Comparison of ENCODE assay signal across 9 cellular contexts in the genomic region with DNA sequence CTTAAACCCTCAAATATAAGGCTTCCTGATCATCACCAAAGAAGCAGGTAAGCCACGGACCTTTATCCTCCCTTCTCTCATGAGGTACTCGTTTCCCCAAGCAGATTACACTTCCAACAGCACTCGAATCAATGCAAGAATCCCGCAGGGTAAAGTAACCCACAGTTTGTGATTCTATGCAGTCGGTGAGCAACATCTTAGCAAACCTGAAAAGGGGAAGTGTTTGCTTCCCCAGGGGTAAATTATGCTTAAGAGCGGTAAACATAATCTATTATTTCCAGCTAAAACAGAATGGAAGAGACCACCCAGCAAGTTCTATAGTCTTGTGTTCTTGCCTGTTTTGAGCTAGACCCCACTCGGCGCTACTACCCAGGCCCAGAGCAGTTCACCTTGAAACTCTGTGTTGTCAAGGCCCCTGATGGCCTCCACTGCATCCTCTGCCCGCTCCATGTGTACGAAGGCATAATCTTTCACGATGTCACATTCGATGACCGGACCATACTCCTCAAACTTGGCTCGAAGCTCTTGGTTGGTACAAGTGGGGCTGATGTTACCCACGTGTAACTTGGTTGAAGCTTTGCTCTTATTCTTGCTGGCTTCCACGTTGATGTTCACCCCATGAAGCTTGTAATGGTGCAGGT. TPM values are rescaled to one million over a fixed set of nuclear protein-coding genes. Genes with fewer than 3 reads are reported as not detected.
DNase-seq lines count a peak whose midpoint lies in the region; ATAC-seq and TF ChIP-seq lines count a peak whose summit lies in the region.
"Had no signal": no experiment of that assay in that cellular context is flagged by ENCODE, and none has a peak within 500 bp of the region (broad histone marks: within the 10 kb centered on the region; RNA-seq: fewer than 3 reads in every experiment).

No MANE protein-coding gene starts in this region.

- H2BK12ac ChIP-seq in neuronal stem cell (ENCODE audit: low read length): no peak overlapping the region

- no peaks in the 10 kb centered on the region for H3K9me3 Mint-ChIP-seq in activated CD4-positive, alpha-beta T cell treated with anti-CD3 and anti-CD28 coated beads, Interleukin-2, amount 10 ng/mL, durations not matched to agents 7 days and 5 days
- no peaks in the 10 kb centered on the region for H3K9me3 Mint-ChIP-seq in stimulated activated memory B cell treated with anti-CD40 and anti-IgM and Interleukin-4, amounts not matched to agents 10 μg/mL and 1 μg/mL and 100 μg/mL, for 72 hours

- H2AK5ac ChIP-seq in neuronal stem cell (ENCODE audit: low read depth, low read length): no peak overlapping the region

- H3K14ac ChIP-seq in neuronal stem cell (ENCODE audit: low read length): no peak overlapping the region

- no peak for DNase-seq in activated CD4-positive, alpha-beta T cell treated with anti-CD3 and anti-CD28 coated beads, Interleukin-2, amount 10 ng/mL, durations not matched to agents 7 days and 5 days
- DNase-seq in activated CD4-positive, alpha-beta T cell treated with anti-CD3 and anti-CD28 coated beads, Interleukin-2, amount 50 U/mL, for 48 hours: no peak
- no peak for DNase-seq in T-helper 17 cell
- DNase-seq in fibroblast of villous mesenchyme (ENCODE audit: low read depth): no peak
- no peak for DNase-seq in neuronal stem cell (ENCODE audit: low spot score)
- DNase-seq in NCI-H1048 (lab: John Stamatoyannopoulos, UW): no peak
- DNase-seq: GOT3 had no signal

- no CpG with 5 or more reads among the region's 16 CpGs for WGBS in neuronal stem cell (ENCODE audit: extremely low coverage in 2 of 2, insufficient read length in 2 of 2, insufficient replicate concordance in 1 of 2), 2 donors

- H3K27me3 Mint-ChIP-seq in activated CD4-positive, alpha-beta T cell treated with anti-CD3 and anti-CD28 coated beads, Interleukin-2, amount 10 ng/mL, durations not matched to agents 7 days and 5 days: no peaks in the 10 kb centered on the region
- H3K27me3 Mint-ChIP-seq in T-helper 17 cell: no peaks in the 10 kb centered on the region
- no peaks in the 10 kb centered on the region for H3K27me3 Mint-ChIP-seq in stimulated activated memory B cell treated with anti-CD40 and anti-IgM and Interleukin-4, amounts not matched to agents 10 μg/mL and 1 μg/mL and 100 μg/mL, for 72 hours

- TF ChIP-seq CTCF in fibroblast of villous mesenchyme (IDR thresholded peaks at IDR 0.05; ENCODE audit: insufficient read depth, low read depth, low read length): no peak

- H4K91ac ChIP-seq in neuronal stem cell (ENCODE audit: low read depth, low read length, poor library complexity): no peak overlapping the region

- H3K79me1 ChIP-seq in neuronal stem cell (ENCODE audit: low read depth, low read length): no peaks in the 10 kb centered on the region

- H2BK15ac ChIP-seq in neuronal stem cell (ENCODE audit: low read length): no peak overlapping the region

- ATAC-seq in T-helper 17 cell (no peak), GM21526 (IDR thresholded peaks at IDR 0.05; ENCODE audit: low FRiP score, unreplicated experiment) (no peak)
- no peak for ATAC-seq in stimulated activated memory B cell treated with anti-CD40 and anti-IgM and Interleukin-4, amounts not matched to agents 10 μg/mL and 1 μg/mL and 100 μg/mL, for 72 hours

- H3K36me3 Mint-ChIP-seq in activated CD4-positive, alpha-beta T cell treated with anti-CD3 and anti-CD28 coated beads, Interleukin-2, amount 10 ng/mL, durations not matched to agents 7 days and 5 days (ENCODE audit: low read depth): peaks cover 19% of the 10 kb centered on the region
- H3K36me3 Mint-ChIP-seq in T-helper 17 cell (ENCODE audit: low read depth): peaks cover 3% of the 10 kb centered on the region
- H3K36me3 Mint-ChIP-seq in stimulated activated memory B cell treated with anti-CD40 and anti-IgM and Interleukin-4, amounts not matched to agents 10 μg/mL and 1 μg/mL and 100 μg/mL, for 72 hours: peaks cover 12% of the 10 kb centered on the region

- peaks cover 39% of the 10 kb centered on the region for H3K4me1 Mint-ChIP-seq in activated CD4-positive, alpha-beta T cell treated with anti-CD3 and anti-CD28 coated beads, Interleukin-2, amount 10 ng/mL, durations not matched to agents 7 days and 5 days
- H3K4me1 Mint-ChIP-seq in T-helper 17 cell: peaks cover 23% of the 10 kb centered on the region
- peaks cover 44% of the 10 kb centered on the region for H3K4me1 Mint-ChIP-seq in stimulated activated memory B cell treated with anti-CD40 and anti-IgM and Interleukin-4, amounts not matched to agents 10 μg/mL and 1 μg/mL and 100 μg/mL, for 72 hours

- no peak overlapping the region for H3K18ac ChIP-seq in neuronal stem cell (ENCODE audit: low read length)

- H3K4me3 ChIP-seq in fibroblast of villous mesenchyme (ENCODE audit: low read depth, low read length): peak overlapping the region; percentile 81
- peak overlapping the region in 1 of 2 donors; percentile 64 for H3K4me3 ChIP-seq in neuronal stem cell (ENCODE audit: low read length in 2 of 2)

- H2AFZ ChIP-seq in neuronal stem cell (ENCODE audit: low read length): no peak overlapping the region

- H3K9me3 ChIP-seq in T-helper 17 cell (ENCODE audit: control insufficient read depth, low read length, poor library complexity, severe bottlenecking) (no peaks in the 10 kb centered on the region), neuronal stem cell (replicated peaks in 1 of 2; ENCODE audit: control insufficient read depth in 2 of 2, insufficient read depth in 1 of 2, low read depth in 1 of 2, low read length in 2 of 2) (peaks cover 0 to 16% of the 10 kb centered on the region in 2 donors)

- no peaks in the 10 kb centered on the region for H3K27me3 ChIP-seq in neuronal stem cell (ENCODE audit: control insufficient read depth in 3 of 3, insufficient read depth in 3 of 3, low read depth in 1 of 3, low read length in 3 of 3)

- no peak overlapping the region for H2BK5ac ChIP-seq in neuronal stem cell (ENCODE audit: low read length)

- POLR2A ChIA-PET in activated CD4-positive, alpha-beta T cell treated with anti-CD3 and anti-CD28 coated beads, Interleukin-2, amount 10 ng/mL, durations not matched to agents 7 days and 5 days (lab: Charles Lee): no interaction called here

- CTCF ChIA-PET in activated CD4-positive, alpha-beta T cell treated with anti-CD3 and anti-CD28 coated beads, Interleukin-2, amount 10 ng/mL, durations not matched to agents 7 days and 5 days (lab: Charles Lee): interaction anchor here (1.1 to 3.8 kb wide), 5 partner anchors 31 to 267 kb away, joined by 4 to 30 read pairs (median 14); a partner anchor contains a TSS

- no peak overlapping the region for H3K4me2 ChIP-seq in neuronal stem cell (ENCODE audit: insufficient read depth, low read length, poor library complexity, severe bottlenecking)

- H4K8ac ChIP-seq in neuronal stem cell (ENCODE audit: low read depth, low read length): no peak overlapping the region

- peak overlapping the region; percentile 99 for H3K27ac Mint-ChIP-seq in activated CD4-positive, alpha-beta T cell treated with anti-CD3 and anti-CD28 coated beads, Interleukin-2, amount 10 ng/mL, durations not matched to agents 7 days and 5 days
- peak overlapping the region; percentile 95 for H3K27ac Mint-ChIP-seq in T-helper 17 cell
- peak overlapping the region; percentile 96 for H3K27ac Mint-ChIP-seq in stimulated activated memory B cell treated with anti-CD40 and anti-IgM and Interleukin-4, amounts not matched to agents 10 μg/mL and 1 μg/mL and 100 μg/mL, for 72 hours

- H3K4me1 ChIP-seq in neuronal stem cell (ENCODE audit: control insufficient read depth in 2 of 2, insufficient read depth in 1 of 2, low read depth in 1 of 2, low read length in 2 of 2): peaks cover 8% of the 10 kb centered on the region in 2 donors

- no peak overlapping the region for H2BK120ac ChIP-seq in neuronal stem cell (ENCODE audit: low read depth, low read length)

- H3K4me3 Mint-ChIP-seq in activated CD4-positive, alpha-beta T cell treated with anti-CD3 and anti-CD28 coated beads, Interleukin-2, amount 10 ng/mL, durations not matched to agents 7 days and 5 days: peak overlapping the region; percentile 93
- H3K4me3 Mint-ChIP-seq in T-helper 17 cell: peak overlapping the region; percentile 94
- H3K4me3 Mint-ChIP-seq in stimulated activated memory B cell treated with anti-CD40 and anti-IgM and Interleukin-4, amounts not matched to agents 10 μg/mL and 1 μg/mL and 100 μg/mL, for 72 hours: peak overlapping the region; percentile 98

- peaks cover 2 to 42% of the 10 kb centered on the region in 2 donors for H3K36me3 ChIP-seq in neuronal stem cell (replicated peaks in 1 of 2; ENCODE audit: control insufficient read depth in 2 of 2, insufficient read depth in 2 of 2, low read length in 2 of 2)

- no peak overlapping the region for H3K23ac ChIP-seq in neuronal stem cell (ENCODE audit: low read depth, low read length, poor library complexity)

- no peak overlapping the region for H3K4ac ChIP-seq in neuronal stem cell (ENCODE audit: low read length)

- no peak overlapping the region for H3K9ac ChIP-seq in neuronal stem cell (ENCODE audit: low read depth, low read length, poor library complexity)

- H3K27ac ChIP-seq in neuronal stem cell (replicated peaks; ENCODE audit: low read length): no peak overlapping the region

RNA-seq across cellular contexts. Expression of a gene that starts 1.3 kb away (rescaled TPM):
- 10 to 100 TPM; 18.1 to 20.4 TPM for total RNA-seq in activated CD4-positive, alpha-beta T cell treated with anti-CD3 and anti-CD28 coated beads, Interleukin-2, amount 10 ng/mL, durations not matched to agents 7 days and 5 days
- 1 to 10 TPM; 7.3 to 9.9 TPM for total RNA-seq in T-helper 17 cell
- total RNA-seq in fibroblast of villous mesenchyme: 15.8 and 27.2 TPM in 2 replicates
- polyA plus RNA-seq in neuronal stem cell (2013, experiment 1 of 2): 19.8 TPM
- 20.3 TPM for polyA plus RNA-seq in neuronal stem cell (2013, experiment 2 of 2)

RNA-seq across cellular contexts. Expression of a gene that starts 37.9 kb away (rescaled TPM):
- total RNA-seq in activated CD4-positive, alpha-beta T cell treated with anti-CD3 and anti-CD28 coated beads, Interleukin-2, amount 10 ng/mL, durations not matched to agents 7 days and 5 days: 100 to 1,000 TPM; 124 to 137 TPM
- total RNA-seq in T-helper 17 cell: 100 to 1,000 TPM; 205 to 261 TPM
- total RNA-seq in fibroblast of villous mesenchyme: 84.4 and 118 TPM in 2 replicates
- polyA plus RNA-seq in neuronal stem cell (2013, experiment 1 of 2): 112 TPM
- 115 TPM for polyA plus RNA-seq in neuronal stem cell (2013, experiment 2 of 2)

RNA-seq across cellular contexts. Expression of a gene that starts 52.6 kb away (rescaled TPM):
- under 1 TPM; 0.25 to 0.35 TPM for total RNA-seq in activated CD4-positive, alpha-beta T cell treated with anti-CD3 and anti-CD28 coated beads, Interleukin-2, amount 10 ng/mL, durations not matched to agents 7 days and 5 days
- total RNA-seq in T-helper 17 cell (under 1 TPM in 1 of 2 donors, not detected in 1; 0.23 TPM), fibroblast of villous mesenchyme (under 0.01 and 1.3 TPM in 2 replicates)
- 22.0 TPM for polyA plus RNA-seq in neuronal stem cell (2013, experiment 1 of 2)
- polyA plus RNA-seq in neuronal stem cell (2013, experiment 2 of 2): 21.8 TPM

RNA-seq across cellular contexts. Expression of a gene that starts 60.0 kb away (rescaled TPM):
- total RNA-seq in activated CD4-positive, alpha-beta T cell treated with anti-CD3 and anti-CD28 coated beads, Interleukin-2, amount 10 ng/mL, durations not matched to agents 7 days and 5 days: 100 to 1,000 TPM; 124 to 140 TPM
- total RNA-seq in T-helper 17 cell (100 to 1,000 TPM; 286 to 398 TPM), fibroblast of villous mesenchyme (24.8 and 32.8 TPM in 2 replicates)
- 52.5 TPM for polyA plus RNA-seq in neuronal stem cell (2013, experiment 1 of 2)
- polyA plus RNA-seq in neuronal stem cell (2013, experiment 2 of 2): 53.0 TPM
